In the genomic region with DNA sequence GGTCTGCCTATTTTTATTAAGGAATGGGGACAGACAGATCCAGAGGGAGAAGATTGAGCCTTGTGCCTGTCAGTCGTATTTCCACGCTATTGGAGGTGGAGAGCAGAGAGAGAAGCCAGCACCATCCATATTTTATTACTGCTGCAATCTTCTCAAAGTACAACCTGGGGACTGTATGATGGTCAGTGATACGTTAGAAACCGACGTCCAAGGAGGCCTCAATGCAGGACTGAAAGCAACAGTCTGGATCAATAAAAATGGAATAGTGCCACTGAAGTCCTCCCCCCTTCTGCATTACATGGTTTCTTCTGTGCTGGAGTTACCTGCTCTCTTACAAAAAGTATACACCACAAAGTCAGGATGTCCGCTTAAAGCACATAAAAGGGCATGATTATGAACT, we compare ENCODE assay signal across 24 cellular contexts. TPM values are rescaled to one million over a fixed set of nuclear protein-coding genes. Genes with fewer than 3 reads are reported as not detected.
DNase-seq lines count a peak whose midpoint lies in the region; ATAC-seq, FAIRE-seq and TF ChIP-seq lines count a peak whose summit lies in the region.
"Had no signal": no experiment of that assay in that cellular context is flagged by ENCODE, and none has a peak within 500 bp of the region (broad histone marks: within the 10 kb centered on the region; RNA-seq: fewer than 3 reads in every experiment).

No MANE protein-coding gene starts in this region.

- H3K79me1 ChIP-seq in trophoblast cell (ENCODE audit: low read length): no peaks in the 10 kb centered on the region

- TF ChIP-seq CTCF in GM23338 (conservative IDR thresholded peaks at IDR 0.05; ENCODE audit: low read depth in 2 of 2): no peak

- H3K4me3 Mint-ChIP-seq in GM23338: no peak overlapping the region
- H3K4me3 Mint-ChIP-seq: CD4-positive, alpha-beta memory T cell; CD4-positive, CD25-positive, alpha-beta regulatory T cell; CD8-positive, alpha-beta memory T cell had no signal

- no peak overlapping the region for H2BK12ac ChIP-seq in trophoblast cell (ENCODE audit: low read length)

- peak; percentile 35 for FAIRE-seq in GM12891 (lab: Jason Lieb, UNC)
- FAIRE-seq: GM12878, GM18507 had no signal

- no peaks in the 10 kb centered on the region; the same call in 2 of the 3 replicates for H3K9me3 Mint-ChIP-seq in GM23338
- H3K9me3 Mint-ChIP-seq: CD4-positive, alpha-beta memory T cell; CD4-positive, CD25-positive, alpha-beta regulatory T cell; CD8-positive, alpha-beta memory T cell had no signal

- ATAC-seq in GM23338: no peak
- ATAC-seq: GM12878 had no signal

- no peak overlapping the region for H3K23ac ChIP-seq in trophoblast cell (ENCODE audit: low read length)

- H3K27ac ChIP-seq in GM23338 (ENCODE audit: low read depth) (no peak overlapping the region), trophoblast cell (ENCODE audit: low read depth, low read length) (no peak overlapping the region)
- H3K27ac ChIP-seq: BLaER1 had no signal

- no peaks in the 10 kb centered on the region for H3F3A ChIP-seq in GM23338 (replicated peaks; ENCODE audit: low read depth)

- H3K4me1 ChIP-seq in GM23338 (ENCODE audit: insufficient read depth) (no peaks in the 10 kb centered on the region), trophoblast cell (ENCODE audit: control insufficient read depth in 1 of 2, insufficient read depth in 2 of 2, low read length in 2 of 2) (no peaks in the 10 kb centered on the region)
- H3K4me1 ChIP-seq: BE2C, BLaER1 had no signal

- no peak overlapping the region for H3K14ac ChIP-seq in trophoblast cell (ENCODE audit: low read length)

- H2AK5ac ChIP-seq in trophoblast cell (ENCODE audit: low read length): no peak overlapping the region

- WGBS in trophoblast cell (ENCODE audit: extremely low coverage, insufficient coverage, insufficient read length): no CpG with 5 or more reads among the region's 6 CpGs

- no peaks in the 10 kb centered on the region for H3K36me3 Mint-ChIP-seq in GM23338 (ENCODE audit: low read depth)
- H3K36me3 Mint-ChIP-seq: CD14-positive monocyte; CD4-positive, alpha-beta memory T cell; CD4-positive, CD25-positive, alpha-beta regulatory T cell; CD8-positive, alpha-beta memory T cell had no signal

- DNase-seq in GM12891 (ENCODE audit: insufficient read length, low spot score): no peak
- DNase-seq in GM23338 (ENCODE audit: low spot score): no peak
- DNase-seq in trophoblast cell: no peak
- no peak for DNase-seq in NCI-H510A treated with DMSO at 0.1 percent for 48 hours (lab: John Stamatoyannopoulos, UW)
- no peak for DNase-seq in head of caudate nucleus
- DNase-seq: 8988T; ACHN; BE2C; C1 segment of cervical spinal cord; CD4-positive, alpha-beta memory T cell; CD4-positive, CD25-positive, alpha-beta regulatory T cell; CD8-positive, alpha-beta memory T cell; COR-L47; DMS 273 treated with DMSO at 0.1 percent for 48 hours; DMS153; DMS53; DMS79; DND-41; EL; GDM1 had no signal

- no peak overlapping the region for H2BK5ac ChIP-seq in trophoblast cell (ENCODE audit: low read depth, low read length, poor library complexity)

- no peaks in the 10 kb centered on the region for H4K20me1 ChIP-seq in GM23338 (replicated peaks; ENCODE audit: insufficient read depth)
- H4K20me1 ChIP-seq: BLaER1 had no signal

- H3K4me1 Mint-ChIP-seq in GM23338: no peaks in the 10 kb centered on the region
- H3K4me1 Mint-ChIP-seq: CD14-positive monocyte; CD4-positive, alpha-beta memory T cell; CD4-positive, CD25-positive, alpha-beta regulatory T cell; CD8-positive, alpha-beta memory T cell had no signal

- no peak overlapping the region for H3K27ac Mint-ChIP-seq in GM23338
- H3K27ac Mint-ChIP-seq: CD14-positive monocyte; CD4-positive, alpha-beta memory T cell; CD4-positive, CD25-positive, alpha-beta regulatory T cell; CD8-positive, alpha-beta memory T cell had no signal

- H3K27me3 ChIP-seq in GM23338 (ENCODE audit: insufficient read depth) (no peaks in the 10 kb centered on the region), trophoblast cell (ENCODE audit: insufficient read depth, low read length) (no peaks in the 10 kb centered on the region)
- H3K27me3 ChIP-seq: BLaER1 had no signal

- H4K8ac ChIP-seq in trophoblast cell (ENCODE audit: low read depth, low read length): no peak overlapping the region

- no peaks in the 10 kb centered on the region for H3K9me3 ChIP-seq in trophoblast cell (ENCODE audit: insufficient read depth, low read depth, low read length)
- H3K9me3 ChIP-seq: BE2C, BLaER1 had no signal

- peaks cover under 1% of the 10 kb centered on the region for H3K27me3 Mint-ChIP-seq in GM23338 (ENCODE audit: insufficient read depth, low read depth, poor library complexity)
- H3K27me3 Mint-ChIP-seq: CD8-positive, alpha-beta memory T cell had no signal

- no peak overlapping the region for H3K4me3 ChIP-seq in GM23338
- no peak overlapping the region for H3K4me3 ChIP-seq in trophoblast cell (ENCODE audit: low read depth, low read length)
- H3K4me3 ChIP-seq: BLaER1, GM12878 had no signal

- TF ChIP-seq POLR2A in GM12891 (IDR thresholded peaks at IDR 0.05; ENCODE audit: low read depth, low read length): no peak

- H3K4me2 ChIP-seq in GM23338 (no peak overlapping the region), trophoblast cell (ENCODE audit: low read length) (no peak overlapping the region)
- H3K4me2 ChIP-seq: BLaER1 had no signal

- peaks cover 4% of the 10 kb centered on the region; the same call in 1 of the 2 replicates for H3K9me2 ChIP-seq in GM23338 (ENCODE audit: insufficient read depth)

- no peaks in the 10 kb centered on the region for H3K79me2 ChIP-seq in GM23338 (replicated peaks; ENCODE audit: insufficient read depth)
- no peaks in the 10 kb centered on the region for H3K79me2 ChIP-seq in trophoblast cell (ENCODE audit: control insufficient read depth, insufficient read depth, low read length, poor library complexity)

- H3K4ac ChIP-seq in trophoblast cell (ENCODE audit: low read depth, low read length): no peak overlapping the region

- H3K9ac ChIP-seq in trophoblast cell (ENCODE audit: low read length): peak overlapping the region; percentile 56
- H3K9ac ChIP-seq: BLaER1 had no signal

- intact Hi-C loops in head of caudate nucleus (cut with DNase I): no loop called here

- H4K91ac ChIP-seq in trophoblast cell (ENCODE audit: low read depth, low read length): no peak overlapping the region

- H2AFZ ChIP-seq in GM23338: peak overlapping the region; percentile 75; the same call in 1 of the 2 replicates
- H2AFZ ChIP-seq in trophoblast cell (ENCODE audit: insufficient read depth, low read length, poor library complexity): no peak overlapping the region

- H2BK120ac ChIP-seq in trophoblast cell (ENCODE audit: insufficient read depth, low read length, poor library complexity): no peak overlapping the region

- no peak overlapping the region for H4K12ac ChIP-seq in trophoblast cell (ENCODE audit: low read depth, low read length)

- no peak overlapping the region for H3K18ac ChIP-seq in trophoblast cell (ENCODE audit: low read length)

- H3K36me3 ChIP-seq in GM23338 (ENCODE audit: insufficient read depth) (no peaks in the 10 kb centered on the region), trophoblast cell (ENCODE audit: control insufficient read depth in 1 of 2, insufficient read depth in 2 of 2, low read length in 2 of 2) (no peaks in the 10 kb centered on the region)
- H3K36me3 ChIP-seq: BE2C, BLaER1 had no signal

TF ChIP-seq in GM12891, 5 proteins besides CTCF, POLR2A, EP300 and RAD21:
- TF ChIP-seq POLR2AphosphoS5 (IDR thresholded peaks at IDR 0.05; ENCODE audit: low read depth, low read length): no peak
- TF ChIP-seq SPI1 (IDR thresholded peaks at IDR 0.05; ENCODE audit: low read depth, low read length): no peak
- TF ChIP-seq TAF1 (IDR thresholded peaks at IDR 0.05; ENCODE audit: low read depth, low read length): no peak
- no peak for TF ChIP-seq POU2F2 (IDR thresholded peaks at IDR 0.05; ENCODE audit: low read depth, low read length)
- TF ChIP-seq PAX5 (IDR thresholded peaks at IDR 0.05; ENCODE audit: insufficient read depth, low read length, severe bottlenecking): no peak

TF ChIP-seq in GM23338, 12 proteins besides CTCF, POLR2A, EP300 and RAD21:
- no peak for TF ChIP-seq EZH2phosphoT487 (IDR thresholded peaks at IDR 0.05; ENCODE audit: unreplicated experiment)
- no peak for TF ChIP-seq STAT1 (IDR thresholded peaks at IDR 0.05; ENCODE audit: unreplicated experiment)
- TF ChIP-seq, protein P1, sequence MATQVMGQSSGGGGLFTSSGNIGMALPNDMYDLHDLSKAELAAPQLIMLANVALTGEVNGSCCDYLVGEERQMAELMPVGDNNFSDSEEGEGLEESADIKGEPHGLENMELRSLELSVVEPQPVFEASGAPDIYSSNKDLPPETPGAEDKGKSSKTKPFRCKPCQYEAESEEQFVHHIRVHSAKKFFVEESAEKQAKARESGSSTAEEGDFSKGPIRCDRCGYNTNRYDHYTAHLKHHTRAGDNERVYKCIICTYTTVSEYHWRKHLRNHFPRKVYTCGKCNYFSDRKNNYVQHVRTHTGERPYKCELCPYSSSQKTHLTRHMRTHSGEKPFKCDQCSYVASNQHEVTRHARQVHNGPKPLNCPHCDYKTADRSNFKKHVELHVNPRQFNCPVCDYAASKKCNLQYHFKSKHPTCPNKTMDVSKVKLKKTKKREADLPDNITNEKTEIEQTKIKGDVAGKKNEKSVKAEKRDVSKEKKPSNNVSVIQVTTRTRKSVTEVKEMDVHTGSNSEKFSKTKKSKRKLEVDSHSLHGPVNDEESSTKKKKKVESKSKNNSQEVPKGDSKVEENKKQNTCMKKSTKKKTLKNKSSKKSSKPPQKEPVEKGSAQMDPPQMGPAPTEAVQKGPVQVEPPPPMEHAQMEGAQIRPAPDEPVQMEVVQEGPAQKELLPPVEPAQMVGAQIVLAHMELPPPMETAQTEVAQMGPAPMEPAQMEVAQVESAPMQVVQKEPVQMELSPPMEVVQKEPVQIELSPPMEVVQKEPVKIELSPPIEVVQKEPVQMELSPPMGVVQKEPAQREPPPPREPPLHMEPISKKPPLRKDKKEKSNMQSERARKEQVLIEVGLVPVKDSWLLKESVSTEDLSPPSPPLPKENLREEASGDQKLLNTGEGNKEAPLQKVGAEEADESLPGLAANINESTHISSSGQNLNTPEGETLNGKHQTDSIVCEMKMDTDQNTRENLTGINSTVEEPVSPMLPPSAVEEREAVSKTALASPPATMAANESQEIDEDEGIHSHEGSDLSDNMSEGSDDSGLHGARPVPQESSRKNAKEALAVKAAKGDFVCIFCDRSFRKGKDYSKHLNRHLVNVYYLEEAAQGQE (IDR thresholded peaks at IDR 0.05; ENCODE audit: unreplicated experiment): no peak
- TF ChIP-seq POLR2AphosphoS5 (IDR thresholded peaks at IDR 0.05; ENCODE audit: low read depth): no peak

RNA-seq across cellular contexts. Expression of a gene that starts 21.9 kb away (rescaled TPM):
- polyA plus RNA-seq in GM12891 (2012; ENCODE audit: low read depth, missing spikeins): 2.0 TPM
- 15.4 TPM in 2 replicates for total RNA-seq in GM23338 (2014; rRNA removed; shearing (Covaris generic))
- 4.1 and 4.4 TPM in 2 replicates for polyA plus RNA-seq in GM23338 (2016; fragmentation: Nextera tagmentation; extraction: Ambion mirVana)
- polyA plus RNA-seq in trophoblast cell (2013): 1.0 and 1.2 TPM in 2 replicates
